13 cellular contexts compared by ENCODE assay signal in genomic region chr5:61371474-61371873, GRCh38.
"Had no signal": no experiment of that assay in that cellular context is flagged by ENCODE, and none has a peak within 500 bp of the region (broad histone marks: within the 10 kb centered on the region; RNA-seq: fewer than 3 reads in every experiment).

No MANE protein-coding gene starts in this region.

- H3K27ac ChIP-seq: brain microvascular endothelial cell, gastroesophageal sphincter, ovary, tibial nerve had no signal

- DNase-seq: activated CD4-positive, alpha-beta memory T cell treated with anti-CD3 and anti-CD28 coated beads for 36 hours; activated gamma-delta T cell; activated T-cell treated with anti-CD3 and anti-CD28 coated beads, Interleukin-2, amount 50 U/mL, for 48 hours; amygdala; brain microvascular endothelial cell; cerebellar nuclear complex; effector memory CD8-positive, alpha-beta T cell; kidney; left ventricle myocardium superior; mesenchymal stem cell; ovary had no signal

- ATAC-seq: effector memory CD8-positive, alpha-beta T cell; gastroesophageal sphincter; left ventricle myocardium superior had no signal

- FAIRE-seq: kidney had no signal

- H3K9me3 ChIP-seq: gastroesophageal sphincter, ovary, tibial nerve had no signal

- H3K4me3 ChIP-seq: gastroesophageal sphincter, ovary, tibial nerve had no signal
